ENCODE assay signal across 20 cellular contexts in the genomic region with DNA sequence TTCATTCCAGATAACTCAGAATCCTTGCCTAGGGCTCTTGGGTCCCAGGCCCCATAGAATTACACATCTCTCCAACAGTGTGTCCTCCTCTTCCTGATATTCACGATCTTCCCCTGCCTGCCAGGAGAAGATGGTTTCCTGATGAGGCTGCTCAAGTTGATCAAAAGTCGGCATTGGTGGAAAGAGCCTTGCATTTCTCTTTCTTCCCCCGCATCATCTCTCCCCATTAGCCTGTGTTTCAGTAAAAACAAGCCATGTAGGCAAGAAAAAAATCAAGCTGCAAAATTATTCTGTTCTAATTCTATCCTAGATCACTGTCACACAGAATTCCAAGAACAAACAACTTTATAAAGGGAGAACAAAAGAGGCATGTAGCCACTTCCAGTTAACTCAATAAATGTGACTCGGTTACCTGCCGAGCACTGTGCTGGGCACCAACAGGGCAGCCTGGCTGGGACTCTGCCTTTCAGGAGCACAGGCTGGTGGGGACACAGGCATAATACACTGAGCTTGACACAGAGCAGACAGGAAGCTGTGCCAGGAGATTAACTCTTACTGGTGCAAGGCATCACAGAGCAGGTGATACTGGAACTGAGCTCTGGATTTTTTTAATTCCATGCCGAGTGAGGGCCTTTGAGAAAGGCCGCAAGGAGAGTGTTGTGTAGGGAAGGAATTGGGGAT. TPM values are rescaled to one million over a fixed set of nuclear protein-coding genes. Genes with fewer than 3 reads are reported as not detected.
DNase-seq lines count a peak whose midpoint lies in the region; ATAC-seq and TF ChIP-seq lines count a peak whose summit lies in the region.
"Had no signal": no experiment of that assay in that cellular context is flagged by ENCODE, and none has a peak within 500 bp of the region (broad histone marks: within the 10 kb centered on the region; RNA-seq: fewer than 3 reads in every experiment).

No MANE protein-coding gene starts in this region.

- ATAC-seq in right cardiac atrium (no peak), GM21390 (IDR thresholded peaks at IDR 0.05; ENCODE audit: unreplicated experiment) (no peak)
- no peak for ATAC-seq in stimulated activated naive B cell treated with anti-CD40 and anti-IgM and Interleukin-4, amounts not matched to agents 10 μg/mL and 1 μg/mL and 100 μg/mL, for 72 hours (replicated peaks)
- ATAC-seq: activated CD8-positive, alpha-beta memory T cell treated with anti-CD3 and anti-CD28 coated beads, Interleukin-2, amount 10 ng/mL, durations not matched to agents 7 days and 5 days; natural killer cell treated with Interleukin-12 subunit alpha and Interleukin-12 subunit beta and Interleukin-15 and Interleukin-18, amount 100 ng/mL, for 72 hours had no signal

- peaks cover 0 to 2% of the 10 kb centered on the region in 2 donors for H3K4me1 Mint-ChIP-seq in stimulated activated naive B cell treated with anti-CD40 and anti-IgM and Interleukin-4, amounts not matched to agents 10 μg/mL and 1 μg/mL and 100 μg/mL, for 72 hours

- H3K4me3 Mint-ChIP-seq in stimulated activated naive B cell treated with anti-CD40 and anti-IgM and Interleukin-4, amounts not matched to agents 10 μg/mL and 1 μg/mL and 100 μg/mL, for 72 hours = no peak overlapping the region
- H3K4me3 Mint-ChIP-seq: activated CD4-positive, alpha-beta T cell treated with anti-CD3 and anti-CD28 coated beads, Interleukin-2, amount 10 ng/mL, durations not matched to agents 24 days and 14 days; activated CD8-positive, alpha-beta memory T cell treated with anti-CD3 and anti-CD28 coated beads, Interleukin-2, amount 10 ng/mL, durations not matched to agents 7 days and 5 days; activated naive CD4-positive, alpha-beta T cell treated with anti-CD3 and anti-CD28 coated beads, Interleukin-2, amount 10 ng/mL, durations not matched to agents 7 days and 5 days; natural killer cell treated with Interleukin-12 subunit alpha and Interleukin-12 subunit beta and Interleukin-15 and Interleukin-18, amount 100 ng/mL, for 72 hours had no signal

- H3K27me3 Mint-ChIP-seq in stimulated activated naive B cell treated with anti-CD40 and anti-IgM and Interleukin-4, amounts not matched to agents 10 μg/mL and 1 μg/mL and 100 μg/mL, for 72 hours = peaks cover 7 to 13% of the 10 kb centered on the region in 2 donors
- H3K27me3 Mint-ChIP-seq: activated CD4-positive, alpha-beta T cell treated with anti-CD3 and anti-CD28 coated beads, Interleukin-2, amount 10 ng/mL, durations not matched to agents 24 days and 14 days had no signal

- H3K36me3 Mint-ChIP-seq in stimulated activated naive B cell treated with anti-CD40 and anti-IgM and Interleukin-4, amounts not matched to agents 10 μg/mL and 1 μg/mL and 100 μg/mL, for 72 hours = no peaks in the 10 kb centered on the region
- H3K36me3 Mint-ChIP-seq: activated CD8-positive, alpha-beta memory T cell treated with anti-CD3 and anti-CD28 coated beads, Interleukin-2, amount 10 ng/mL, durations not matched to agents 7 days and 5 days; activated naive CD4-positive, alpha-beta T cell treated with anti-CD3 and anti-CD28 coated beads, Interleukin-2, amount 10 ng/mL, durations not matched to agents 7 days and 5 days; natural killer cell treated with Interleukin-12 subunit alpha and Interleukin-12 subunit beta and Interleukin-15 and Interleukin-18, amount 100 ng/mL, for 72 hours had no signal

- intact Hi-C loops in right cardiac atrium (cut with DNase I) = no loop called here

- 68% methylated on average over 7 of the region's 7 CpGs for WGBS in right cardiac atrium

- in situ Hi-C loops in G401 (cut with HindIII; ENCODE audit: low sequenced_read_pairs) = no loop called here

- H3K27me3 ChIP-seq in WERI-Rb-1 (ENCODE audit: insufficient read depth, low read depth, severe bottlenecking) (no peaks in the 10 kb centered on the region), right cardiac atrium (ENCODE audit: control insufficient read depth, insufficient read depth) (no peaks in the 10 kb centered on the region)
- H3K27me3 ChIP-seq: ovary had no signal

- peak overlapping the region; percentile 2 for H3K27ac Mint-ChIP-seq in stimulated activated naive B cell treated with anti-CD40 and anti-IgM and Interleukin-4, amounts not matched to agents 10 μg/mL and 1 μg/mL and 100 μg/mL, for 72 hours
- H3K27ac Mint-ChIP-seq: activated CD4-positive, alpha-beta T cell treated with anti-CD3 and anti-CD28 coated beads, Interleukin-2, amount 10 ng/mL, durations not matched to agents 24 days and 14 days; activated CD8-positive, alpha-beta memory T cell treated with anti-CD3 and anti-CD28 coated beads, Interleukin-2, amount 10 ng/mL, durations not matched to agents 7 days and 5 days; activated naive CD4-positive, alpha-beta T cell treated with anti-CD3 and anti-CD28 coated beads, Interleukin-2, amount 10 ng/mL, durations not matched to agents 7 days and 5 days; natural killer cell treated with Interleukin-12 subunit alpha and Interleukin-12 subunit beta and Interleukin-15 and Interleukin-18, amount 100 ng/mL, for 72 hours had no signal

- DNase-seq in G401 (ENCODE audit: low spot score) = peak; percentile 76
- DNase-seq in WERI-Rb-1 = peak; percentile 27
- DNase-seq in right cardiac atrium = no peak
- no peak for DNase-seq in stimulated activated naive B cell treated with anti-CD40 and anti-IgM and Interleukin-4, amounts not matched to agents 10 μg/mL and 1 μg/mL and 100 μg/mL, for 72 hours
- DNase-seq in T-helper 1 cell = no peak
- no peak for DNase-seq in iPS-NIHi11 (ENCODE audit: low spot score)
- DNase-seq: activated CD4-positive, alpha-beta T cell treated with anti-CD3 and anti-CD28 coated beads, Interleukin-2, amount 10 ng/mL, durations not matched to agents 24 days and 14 days; activated CD8-positive, alpha-beta memory T cell treated with anti-CD3 and anti-CD28 coated beads, Interleukin-2, amount 10 ng/mL, durations not matched to agents 7 days and 5 days; activated naive CD4-positive, alpha-beta T cell treated with anti-CD3 and anti-CD28 coated beads, Interleukin-2, amount 10 ng/mL, durations not matched to agents 7 days and 5 days; amniotic stem cell; DND-41; midbrain; NCI-H1694 treated with DMSO at 0.1 percent for 48 hours; ovary; RPMI8226; T-helper 2 cell had no signal

- H3K27ac ChIP-seq in WERI-Rb-1 = no peak overlapping the region
- peak overlapping the region; percentile 99 for H3K27ac ChIP-seq in right cardiac atrium (ENCODE audit: low read length)
- H3K27ac ChIP-seq: SK-N-MC had no signal

- no peaks in the 10 kb centered on the region for H3K36me3 ChIP-seq in WERI-Rb-1
- H3K36me3 ChIP-seq: HAP-1, ovary had no signal

- no peaks in the 10 kb centered on the region for H3K9me3 Mint-ChIP-seq in stimulated activated naive B cell treated with anti-CD40 and anti-IgM and Interleukin-4, amounts not matched to agents 10 μg/mL and 1 μg/mL and 100 μg/mL, for 72 hours
- H3K9me3 Mint-ChIP-seq: activated CD4-positive, alpha-beta T cell treated with anti-CD3 and anti-CD28 coated beads, Interleukin-2, amount 10 ng/mL, durations not matched to agents 24 days and 14 days; activated naive CD4-positive, alpha-beta T cell treated with anti-CD3 and anti-CD28 coated beads, Interleukin-2, amount 10 ng/mL, durations not matched to agents 7 days and 5 days; natural killer cell treated with Interleukin-12 subunit alpha and Interleukin-12 subunit beta and Interleukin-15 and Interleukin-18, amount 100 ng/mL, for 72 hours had no signal

- H3K9me3 ChIP-seq in WERI-Rb-1 (ENCODE audit: severe bottlenecking) = no peaks in the 10 kb centered on the region
- no peaks in the 10 kb centered on the region for H3K9me3 ChIP-seq in right cardiac atrium (ENCODE audit: control insufficient read depth, low read length)
- H3K9me3 ChIP-seq: HAP-1, ovary had no signal

- H3K4me3 ChIP-seq in WERI-Rb-1 (ENCODE audit: low read depth, low read length) (no peak overlapping the region), right cardiac atrium (ENCODE audit: low read length) (no peak overlapping the region)
- H3K4me3 ChIP-seq: HAP-1, ovary, SK-N-MC had no signal

- peaks cover 9% of the 10 kb centered on the region for H3K4me1 ChIP-seq in right cardiac atrium (ENCODE audit: control insufficient read depth, insufficient read depth, low read length)
- H3K4me1 ChIP-seq: HAP-1 had no signal

- TF ChIP-seq CTCF in WERI-Rb-1 (IDR thresholded peaks at IDR 0.05; ENCODE audit: low read depth, low read length) = no peak

RNA-seq across cellular contexts. Expression of a gene that starts 25.6 kb away (rescaled TPM):
- not detected in 2 replicates for total RNA-seq in G401 (2014; rRNA removed; shearing (Covaris generic))
- 100 to 1,000 TPM; 177 to 220 (median 208) TPM for total RNA-seq in right cardiac atrium
- 184 TPM for polyA plus RNA-seq in right cardiac atrium

Comparison
In these comparisons a context has a peak if more than half of its experiments do, and no peak if none do; other contexts are left out.
1. DNase-seq: peak in G401 (single experiment) and WERI-Rb-1 (single experiment); none in right cardiac atrium (0 of 3), stimulated activated naive B cell treated with anti-CD40 and anti-IgM and Interleukin-4, amounts not matched to agents 10 μg/mL and 1 μg/mL and 100 μg/mL, for 72 hours (single experiment), T-helper 1 cell (0 of 5) and iPS-NIHi11 (single experiment).
2. RNA of a gene that starts 25.6 kb away (total RNA-seq): 177 to 220 TPM in right cardiac atrium; not detected in G401; every median in the first group is over 100 times any median in the second.